Comparison of ENCODE assay signal across 20 cellular contexts in the genomic region with DNA sequence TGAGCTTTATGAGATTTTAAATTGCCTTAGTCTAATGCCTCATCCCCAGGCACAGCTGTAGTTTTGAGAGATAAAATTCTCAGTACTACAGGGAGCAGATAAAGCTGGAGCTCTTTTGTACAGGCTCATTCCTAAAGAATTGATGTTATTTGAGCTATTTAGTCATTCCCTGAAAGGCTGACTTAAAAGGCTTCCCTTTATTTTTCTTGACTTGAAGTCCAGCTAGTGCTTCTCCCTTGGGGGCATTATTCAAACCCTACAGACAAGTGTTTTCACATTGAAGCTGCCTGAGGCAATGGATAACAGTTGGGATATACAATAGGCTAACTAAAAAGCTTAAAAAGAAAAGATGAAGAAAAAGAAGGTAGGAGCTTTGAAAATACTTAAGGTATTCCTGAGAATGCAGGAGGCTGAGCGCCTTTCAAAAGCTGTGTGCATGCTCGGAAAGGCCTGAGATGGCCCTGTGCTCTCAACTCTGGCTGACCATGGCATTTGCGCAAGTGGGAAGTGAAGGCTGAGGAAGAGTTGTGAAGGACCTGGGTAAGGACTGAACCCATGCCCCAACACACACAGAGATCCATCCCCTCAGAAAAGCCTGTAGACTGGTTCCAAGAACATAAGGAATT.
DNase-seq lines count a peak whose midpoint lies in the region; ATAC-seq and TF ChIP-seq lines count a peak whose summit lies in the region.
"Had no signal": no experiment of that assay in that cellular context is flagged by ENCODE, and none has a peak within 500 bp of the region (broad histone marks: within the 10 kb centered on the region; RNA-seq: fewer than 3 reads in every experiment).

No MANE protein-coding gene starts in this region.

- H3K27me3 ChIP-seq in adipocyte (replicated peaks; ENCODE audit: control insufficient read depth, insufficient read depth, low read length), result peaks cover under 1% of the 10 kb centered on the region
- H3K27me3 ChIP-seq in heart right ventricle, result peaks cover 0 to 19% (median 0%) of the 10 kb centered on the region in 7 donors
- H3K27me3 ChIP-seq in MG63, result no peaks in the 10 kb centered on the region
- H3K27me3 ChIP-seq: right lobe of liver had no signal

- peaks cover 2% of the 10 kb centered on the region for H3K9me3 ChIP-seq in adipocyte (ENCODE audit: control insufficient read depth, low read length)
- H3K9me3 ChIP-seq in heart right ventricle, result peaks cover 0 to 16% (median 0%) of the 10 kb centered on the region in 11 donors
- no peaks in the 10 kb centered on the region for H3K9me3 ChIP-seq in MG63
- H3K9me3 ChIP-seq: right lobe of liver had no signal

- intact Hi-C loops in heart right ventricle (cut with DNase I), result no loop called here

- H3K27ac Mint-ChIP-seq in nephron progenitor cell, result peak overlapping the region; percentile 87
- H3K27ac Mint-ChIP-seq: dendritic cell treated with granulocyte-macrophage colony-stimulating factor and Interleukin-4, amounts not matched to agents 40 ng/mL and 50 ng/mL, for 4 days had no signal

- peaks cover 30% of the 10 kb centered on the region for H3K9me3 Mint-ChIP-seq in nephron progenitor cell

- H3K27me3 Mint-ChIP-seq in nephron progenitor cell (ENCODE audit: low read depth, poor library complexity), result peaks cover 5% of the 10 kb centered on the region
- H3K27me3 Mint-ChIP-seq: dendritic cell treated with granulocyte-macrophage colony-stimulating factor and Interleukin-4, amounts not matched to agents 40 ng/mL and 50 ng/mL, for 4 days had no signal

- H3K4me1 Mint-ChIP-seq in nephron progenitor cell, result peaks cover 38% of the 10 kb centered on the region
- H3K4me1 Mint-ChIP-seq: IgD-negative memory B cell had no signal

- H3K36me3 ChIP-seq in adipocyte (ENCODE audit: control insufficient read depth, insufficient read depth, low read length, severe bottlenecking) (no peaks in the 10 kb centered on the region), heart right ventricle (no peaks in the 10 kb centered on the region), MG63 (no peaks in the 10 kb centered on the region)
- H3K36me3 ChIP-seq: right lobe of liver had no signal

- 82 to 88% methylated on average over 3 of the region's 3 CpGs for WGBS in heart right ventricle, 2 donors

- H3K4me3 ChIP-seq in adipocyte (ENCODE audit: low read length) (peak overlapping the region; percentile 46), heart right ventricle (no peak overlapping the region), MG63 (no peak overlapping the region)
- H3K4me3 ChIP-seq: right lobe of liver had no signal

- no peak overlapping the region for H3K9ac ChIP-seq in adipocyte (ENCODE audit: low read length)

- H3K36me3 Mint-ChIP-seq in nephron progenitor cell (ENCODE audit: low read depth), result no peaks in the 10 kb centered on the region
- H3K36me3 Mint-ChIP-seq: IgD-negative memory B cell had no signal

- no peak for TF ChIP-seq CTCF in heart right ventricle (IDR thresholded peaks at IDR 0.05)
- TF ChIP-seq CTCF in nephron progenitor cell (IDR thresholded peaks at IDR 0.05), result no peak

- ATAC-seq in heart right ventricle, result peak in 7 of 8 donors; percentile 17 to 90 (median 83)
- no peak for ATAC-seq in HG03095 (IDR thresholded peaks at IDR 0.05; ENCODE audit: unreplicated experiment)
- ATAC-seq: right lobe of liver had no signal

- H3K4me3 Mint-ChIP-seq in nephron progenitor cell, result no peak overlapping the region
- H3K4me3 Mint-ChIP-seq: dendritic cell treated with granulocyte-macrophage colony-stimulating factor and Interleukin-4, amounts not matched to agents 40 ng/mL and 50 ng/mL, for 4 days; IgD-negative memory B cell had no signal

- H3K4me1 ChIP-seq in adipocyte (ENCODE audit: control insufficient read depth, insufficient read depth, low read length) (peaks cover 13% of the 10 kb centered on the region), heart right ventricle (peaks cover 0 to 5% (median 0%) of the 10 kb centered on the region in 9 donors)
- H3K4me1 ChIP-seq: right lobe of liver had no signal

- in situ Hi-C loops in KBM-7 (cut with MboI; ENCODE audit: low pct_unique_long_range_greater_than_20kb, low sequenced_read_pairs), result no loop called here

- no peak overlapping the region for H3K27ac ChIP-seq in heart right ventricle
- H3K27ac ChIP-seq: epithelial cell of prostate, right lobe of liver had no signal

- DNase-seq in ELF-1 (ENCODE audit: low read depth, low spot score) (peak; percentile 84), adipocyte (ENCODE audit: low read depth) (no peak), heart right ventricle (no peak), nephron progenitor cell (no peak), KBM-7 (no peak), AG08396 (ENCODE audit: low spot score) (no peak), MG63 (no peak)
- DNase-seq: activated CD4-positive, alpha-beta T cell treated with anti-CD3 and anti-CD28 coated beads, Interleukin-2, amount 50 U/mL, for 1 hour; aorta; COR-L47; EL; kidney; NCI-H2107; NCI-H774; right lobe of liver; stimulated activated CD4-positive, alpha-beta T cell treated with anti-CD3 and anti-CD28 coated beads, Interleukin-2, amount 100 ng/mL, for 48 hours had no signal
